In the genomic region with DNA sequence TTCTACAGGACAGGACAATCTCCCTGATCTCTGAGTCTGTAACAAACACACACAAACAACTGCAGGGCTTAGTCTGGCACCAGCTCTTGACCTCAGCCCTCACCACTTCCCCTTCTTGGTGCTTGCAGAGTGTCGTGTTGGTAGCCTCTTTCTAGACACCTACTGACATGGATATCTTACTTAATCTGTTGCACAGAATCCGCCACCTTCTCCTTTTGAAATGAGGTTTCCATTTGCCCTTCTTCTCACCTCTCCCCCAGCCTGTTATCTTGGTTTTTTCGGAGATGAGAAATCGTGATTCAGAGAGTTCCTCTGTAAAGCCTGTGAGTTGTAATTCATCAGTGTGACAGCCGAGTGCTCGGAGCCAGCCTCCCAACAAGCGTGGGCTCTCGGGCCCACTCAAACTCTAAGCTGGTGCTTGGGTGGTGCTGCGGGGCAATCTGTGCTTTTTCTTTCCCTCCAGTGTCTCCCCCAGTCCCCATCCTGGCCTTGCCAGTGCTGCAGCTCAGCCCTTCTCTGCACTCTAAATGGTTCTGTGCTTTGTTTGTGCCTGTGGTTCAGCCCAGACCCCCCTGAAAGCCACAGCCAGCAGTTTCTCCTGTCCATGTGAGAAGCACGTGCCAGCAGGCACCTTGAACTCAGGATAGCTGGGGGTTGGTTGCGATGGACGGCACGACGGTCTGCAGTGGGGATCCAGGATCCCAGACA, we compare ENCODE assay signal across 8 cellular contexts. TPM values are rescaled to one million over a fixed set of nuclear protein-coding genes. Genes with fewer than 3 reads are reported as not detected.
DNase-seq lines count a peak whose midpoint lies in the region; ATAC-seq and TF ChIP-seq lines count a peak whose summit lies in the region.

No MANE protein-coding gene starts in this region.

- WGBS in mesodermal cell (ENCODE audit: insufficient coverage in 2 of 2), 2 experiments, result 77 to 82% methylated on average over 8 to 13 of the region's 14 CpGs

- CTCF ChIA-PET in Calu3 (lab: Charles Lee), result interaction anchor here (0.5 to 1.2 kb wide), 4 partner anchors 27 to 603 kb away, joined by 3 read pairs; no protein-coding TSS in a partner anchor

- no TSS peak for BruUV-seq in Calu3 (replicated peaks; lab: Mats Ljungman, UMichigan)

- H3K27ac Mint-ChIP-seq in chondrocyte (ENCODE audit: unreplicated experiment), result peak overlapping the region; percentile 67
- H3K27ac Mint-ChIP-seq in Calu3 (ENCODE audit: unreplicated experiment), result no peak overlapping the region

- H3K9me3 Mint-ChIP-seq in chondrocyte (ENCODE audit: low read depth) (no peaks in the 10 kb centered on the region), Calu3 (ENCODE audit: low read depth, unreplicated experiment) (no peaks in the 10 kb centered on the region)

- no peaks in the 10 kb centered on the region for H3K9me3 ChIP-seq in mesodermal cell (ENCODE audit: control insufficient read depth, low read length)

- H3K4me3 Mint-ChIP-seq in chondrocyte (ENCODE audit: unreplicated experiment) (peak overlapping the region; percentile 19), Calu3 (ENCODE audit: low read depth, unreplicated experiment) (no peak overlapping the region)

- ATAC-seq in GM19397 (IDR thresholded peaks at IDR 0.05; ENCODE audit: unreplicated experiment), result peak; percentile 76
- peak; percentile 36 for ATAC-seq in HG03575 (IDR thresholded peaks at IDR 0.05; ENCODE audit: extremely low read depth, insufficient number of reproducible peaks, low FRiP score, unreplicated experiment)

- peak; percentile 71 for DNase-seq in A172 (ENCODE audit: low spot score)
- peak; percentile 33 for DNase-seq in activated CD4-positive, alpha-beta T cell treated with anti-CD3 and anti-CD28 coated beads for 1 hour
- no peak for DNase-seq in chondrocyte (ENCODE audit: low spot score)
- peak; percentile 44 to 45 for DNase-seq in stimulated activated CD8-positive, alpha-beta memory T cell treated with anti-CD3 and anti-CD28 coated beads, Interleukin-2, amount 100 ng/mL, for 1 hour (ENCODE audit: low read depth in 2 of 2)
- no peak for DNase-seq in Calu3

- H3K27me3 Mint-ChIP-seq in chondrocyte (ENCODE audit: low read depth) (no peaks in the 10 kb centered on the region), Calu3 (ENCODE audit: unreplicated experiment) (no peaks in the 10 kb centered on the region)

- H3K4me1 ChIP-seq in mesodermal cell (ENCODE audit: control insufficient read depth, insufficient read depth, low read length, poor library complexity, severe bottlenecking), result peaks cover 17% of the 10 kb centered on the region

- intact Hi-C loops in Calu3 (cut with micrococcal nuclease; ENCODE audit: unreplicated experiment), result no loop called here

- H3K36me3 ChIP-seq in mesodermal cell (ENCODE audit: control insufficient read depth, insufficient read depth, low read length), result no peaks in the 10 kb centered on the region

- no peak overlapping the region for H3K4me3 ChIP-seq in mesodermal cell (ENCODE audit: extremely low read depth, insufficient read depth, low read length, poor library complexity, severe bottlenecking)

- peaks cover 13% of the 10 kb centered on the region for H3K4me1 Mint-ChIP-seq in chondrocyte (ENCODE audit: low read depth)
- H3K4me1 Mint-ChIP-seq in Calu3 (ENCODE audit: low read depth, unreplicated experiment), result peaks cover 15% of the 10 kb centered on the region

- H3K36me3 Mint-ChIP-seq in chondrocyte (ENCODE audit: low read depth) (no peaks in the 10 kb centered on the region), Calu3 (ENCODE audit: insufficient read depth, unreplicated experiment) (no peaks in the 10 kb centered on the region)

- TF ChIP-seq CTCF in chondrocyte (IDR thresholded peaks at IDR 0.05) (no peak), Calu3 (IDR thresholded peaks at IDR 0.05; ENCODE audit: unreplicated experiment) (no peak)

- H3K27ac ChIP-seq in mesodermal cell (ENCODE audit: low read depth, low read length, severe bottlenecking), result peak overlapping the region; percentile 57

RNA-seq across cellular contexts. Expression of a gene that starts 28.1 kb away (rescaled TPM):
- total RNA-seq in A172 (2014; rRNA removed; shearing (Covaris generic)), result 4.6 and 8.9 TPM in 2 replicates
- 10.4 to 13.0 TPM (median 11.6 TPM) in 3 replicates for total RNA-seq in chondrocyte
- polyA plus RNA-seq in mesodermal cell (2013, experiment 1 of 2), result 3.7 TPM
- polyA plus RNA-seq in mesodermal cell (2013, experiment 2 of 2), result 5.5 TPM
- 12.4 and 15.1 TPM in 2 replicates for total RNA-seq in Calu3 (2022)

RNA-seq across cellular contexts. Expression of a gene that starts 44.3 kb away (rescaled TPM):
- total RNA-seq in A172 (2014; rRNA removed; shearing (Covaris generic)), result 59.7 and 77.0 TPM in 2 replicates
- total RNA-seq in chondrocyte (45.3 to 51.6 TPM (median 50.2 TPM) in 3 replicates), Calu3 (2022) (100 and 109 TPM in 2 replicates)
- polyA plus RNA-seq in mesodermal cell (2013, experiment 1 of 2), result 39.8 TPM
- polyA plus RNA-seq in mesodermal cell (2013, experiment 2 of 2), result 32.8 TPM

RNA-seq across cellular contexts. Expression of a gene that starts 56.6 kb away (rescaled TPM):
- total RNA-seq in A172 (2014; rRNA removed; shearing (Covaris generic)), result 1.2 TPM in 1 of 2 replicates, not detected in the other
- total RNA-seq in chondrocyte (not detected in 3 replicates), Calu3 (2022) (not detected in 2 replicates)
- not detected for polyA plus RNA-seq in mesodermal cell (2013, experiment 1 of 2)
- not detected for polyA plus RNA-seq in mesodermal cell (2013, experiment 2 of 2)

Comparison
In these comparisons a context has a peak if more than half of its experiments do, and no peak if none do; other contexts are left out.
1. DNase-seq: peak in A172 (single experiment), activated CD4-positive, alpha-beta T cell treated with anti-CD3 and anti-CD28 coated beads for 1 hour (single experiment) and stimulated activated CD8-positive, alpha-beta memory T cell treated with anti-CD3 and anti-CD28 coated beads, Interleukin-2, amount 100 ng/mL, for 1 hour (2 of 2); none in chondrocyte (single experiment) and Calu3 (single experiment).